14 cellular contexts compared by ENCODE assay signal in the genomic region with DNA sequence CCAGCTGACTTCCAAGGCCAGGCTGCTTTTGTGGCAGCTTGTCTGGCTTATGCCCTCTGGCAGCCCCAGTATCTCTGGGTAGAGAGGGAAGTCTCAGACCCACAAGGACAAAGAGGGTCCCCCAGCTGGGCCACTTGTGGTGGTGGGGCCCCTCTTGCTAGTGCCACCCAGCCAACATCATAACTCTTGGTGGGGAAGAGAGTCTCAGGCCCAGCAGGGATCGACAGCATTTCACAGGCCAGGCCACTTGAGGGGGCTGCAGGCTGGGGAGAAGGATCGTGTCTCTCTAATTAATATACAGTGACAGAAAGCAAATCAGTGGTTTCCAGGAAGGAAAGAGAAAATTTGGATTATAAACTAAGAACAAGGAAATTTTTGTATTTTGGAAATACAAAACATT.
DNase-seq lines count a peak whose midpoint lies in the region; ATAC-seq and TF ChIP-seq lines count a peak whose summit lies in the region.
"Had no signal": no experiment of that assay in that cellular context is flagged by ENCODE, and none has a peak within 500 bp of the region (broad histone marks: within the 10 kb centered on the region; RNA-seq: fewer than 3 reads in every experiment).

No MANE protein-coding gene starts in this region.

- peaks cover 3% of the 10 kb centered on the region for H3F3A ChIP-seq in SK-N-SH (replicated peaks; ENCODE audit: insufficient read depth)

- H3K27me3 ChIP-seq in A673 (replicated peaks; ENCODE audit: insufficient read depth, low read depth, low read length, poor library complexity) (no peaks in the 10 kb centered on the region), H7 (ENCODE audit: control insufficient read depth, insufficient read depth, low read length) (no peaks in the 10 kb centered on the region), SK-N-SH (ENCODE audit: insufficient read depth) (no peaks in the 10 kb centered on the region), foreskin keratinocyte (no peaks in the 10 kb centered on the region), dorsolateral prefrontal cortex (no peaks in the 10 kb centered on the region), suprapubic skin (no peaks in the 10 kb centered on the region)
- H3K27me3 ChIP-seq: BLaER1, esophagus muscularis mucosa, uterus had no signal

- H3K79me2 ChIP-seq in SK-N-SH (ENCODE audit: insufficient read depth), result no peaks in the 10 kb centered on the region

- H3K27ac ChIP-seq in A673 (ENCODE audit: low read depth, low read length, poor library complexity, severe bottlenecking) (no peak overlapping the region), SK-N-SH (ENCODE audit: low read depth in 2 of 2, low read length in 1 of 2) (no peak overlapping the region), foreskin keratinocyte (no peak overlapping the region), dorsolateral prefrontal cortex (no peak overlapping the region), suprapubic skin (no peak overlapping the region)
- H3K27ac ChIP-seq: BLaER1, esophagus muscularis mucosa, uterus had no signal

- intact Hi-C loops in A673 (cut with micrococcal nuclease; ENCODE audit: unreplicated experiment), result no loop called here
- intact Hi-C loops in dorsolateral prefrontal cortex (cut with DNase I), result no loop called here

- TF ChIP-seq CTCF in A673 (conservative IDR thresholded peaks at IDR 0.05; ENCODE audit: low read depth, low read length) (peak; percentile 56), SK-N-SH (IDR thresholded peaks at IDR 0.05) (peak; percentile 49), foreskin keratinocyte (conservative IDR thresholded peaks at IDR 0.05) (peak; percentile 27), dorsolateral prefrontal cortex (IDR thresholded peaks at IDR 0.05 in 54 of 56, conservative IDR thresholded peaks at IDR 0.05 in 2 of 56; ENCODE audit: low read depth in 1 of 56, partially characterized antibody in 56 of 56) (peak in 8 of 56 donors; percentile 7 to 50 (median 17)), suprapubic skin (IDR thresholded peaks at IDR 0.05) (no peak)

- no peak overlapping the region for H3K9ac ChIP-seq in SK-N-SH
- H3K9ac ChIP-seq: BLaER1 had no signal

- ATAC-seq in foreskin keratinocyte, result no peak

- H3K36me3 ChIP-seq in A673 (ENCODE audit: insufficient read depth, low read length, poor library complexity, severe bottlenecking) (no peaks in the 10 kb centered on the region), H7 (replicated peaks; ENCODE audit: control insufficient read depth, insufficient read depth, low read length) (no peaks in the 10 kb centered on the region), SK-N-SH (replicated peaks in 1 of 2; ENCODE audit: control insufficient read depth in 1 of 2, insufficient read depth in 2 of 2, low read length in 1 of 2) (no peaks in the 10 kb centered on the region), suprapubic skin (no peaks in the 10 kb centered on the region)
- H3K36me3 ChIP-seq: esophagus muscularis mucosa, uterus had no signal

- no peak for TF ChIP-seq EP300 in SK-N-SH (IDR thresholded peaks at IDR 0.05; ENCODE audit: borderline replicate concordance in 1 of 2, low read depth in 1 of 2, low read length in 1 of 2)
- TF ChIP-seq EP300 in suprapubic skin (IDR thresholded peaks at IDR 0.05), result no peak

- H3K4me1 ChIP-seq in A673 (ENCODE audit: insufficient read depth, low read length, poor library complexity, severe bottlenecking) (no peaks in the 10 kb centered on the region), SK-N-SH (ENCODE audit: control insufficient read depth in 1 of 2, insufficient read depth in 2 of 2, low read depth in 1 of 2, low read length in 1 of 2) (no peaks in the 10 kb centered on the region), foreskin keratinocyte (no peaks in the 10 kb centered on the region), suprapubic skin (no peaks in the 10 kb centered on the region)
- H3K4me1 ChIP-seq: BLaER1, esophagus muscularis mucosa, uterus had no signal

- H3K4me3 ChIP-seq in A673 (ENCODE audit: low read depth, low read length, poor library complexity, severe bottlenecking) (no peak overlapping the region), H7 (ENCODE audit: insufficient read depth, low read depth, low read length) (no peak overlapping the region), SK-N-SH (ENCODE audit: low read depth in 2 of 2, low read length in 1 of 2) (peak overlapping the region in 1 of 2 experiments; percentile 49; a peak in 1 of 4 replicates), dorsolateral prefrontal cortex (no peak overlapping the region), suprapubic skin (no peak overlapping the region)
- H3K4me3 ChIP-seq: BLaER1, esophagus muscularis mucosa, uterus had no signal

- no TSS peak for BruUV-seq in A673 (replicated peaks; lab: Mats Ljungman, UMichigan)

- TF ChIP-seq POLR2A in suprapubic skin (IDR thresholded peaks at IDR 0.05), result no peak

- WGBS in SK-N-SH (ENCODE audit: low lambda C conversion rate), result 92% methylated on average over 2 of the region's 2 CpGs
- 95% methylated on average over 2 of the region's 2 CpGs for WGBS in suprapubic skin

- no peaks in the 10 kb centered on the region for H3K9me2 ChIP-seq in SK-N-SH

- TF ChIP-seq RAD21 in SK-N-SH (IDR thresholded peaks at IDR 0.05; ENCODE audit: low read length), result peak; percentile 56

- no peak overlapping the region for H2AFZ ChIP-seq in SK-N-SH (ENCODE audit: low read depth)

- POLR2A ChIA-PET in A673 (lab: Charles Lee; ENCODE audit: low non-redundant PET), result no interaction called here
- POLR2A ChIA-PET in SK-N-SH (lab: Yijun Ruan, JAX), result no interaction called here

- CTCF ChIA-PET in A673 (lab: Charles Lee) (no interaction called here), SK-N-SH (lab: Yijun Ruan, JAX) (interaction anchor here (0.6 kb wide), 1 partner anchor 35 kb away, joined by 3 read pairs; no protein-coding TSS in a partner anchor)

- H3K9me3 ChIP-seq in A673 (ENCODE audit: low read depth, low read length, poor library complexity, severe bottlenecking) (no peaks in the 10 kb centered on the region), SK-N-SH (no peaks in the 10 kb centered on the region), suprapubic skin (no peaks in the 10 kb centered on the region)
- H3K9me3 ChIP-seq: BLaER1, esophagus muscularis mucosa, uterus had no signal

- H3K4me2 ChIP-seq in SK-N-SH, result no peak overlapping the region
- H3K4me2 ChIP-seq: BLaER1 had no signal

- peak; percentile 46 for DNase-seq in A673 (ENCODE audit: low spot score)
- DNase-seq in H7, result peak; percentile 71
- peak; percentile 29 for DNase-seq in SK-N-SH
- no peak for DNase-seq in foreskin keratinocyte
- DNase-seq in dorsolateral prefrontal cortex, result no peak
- no peak for DNase-seq in suprapubic skin (ENCODE audit: low spot score in 2 of 2)
- no peak for DNase-seq in DMS53 treated with DMSO at 0.1 percent for 48 hours (lab: John Stamatoyannopoulos, UW; ENCODE audit: unreplicated experiment)
- DNase-seq in NCI-H2081 treated with DMSO at 0.1 percent for 48 hours (lab: John Stamatoyannopoulos, UW), result no peak
- DNase-seq: activated CD4-positive, alpha-beta T cell treated with anti-CD3 and anti-CD28 coated beads, Interleukin-2, amount 10 ng/mL, durations not matched to agents 7 days and 5 days; NCI-H774; stimulated activated CD4-positive, alpha-beta T cell treated with anti-CD3 and anti-CD28 coated beads, Interleukin-12 subunit alpha, Interleukin-12 subunit beta, amount 100 ng/mL, for 4 hours; uterus had no signal

- no peaks in the 10 kb centered on the region for H4K20me1 ChIP-seq in SK-N-SH (ENCODE audit: insufficient read depth)
- H4K20me1 ChIP-seq: BLaER1 had no signal

TF ChIP-seq in SK-N-SH, 30 proteins besides CTCF, POLR2A, EP300 and RAD21:
- TF ChIP-seq SMC3 (IDR thresholded peaks at IDR 0.05; ENCODE audit: low read depth, low read length) (peak; percentile 15; the same call in 1 of the 2 replicates), JUND (IDR thresholded peaks at IDR 0.05) (no peak)

Comparison
In these comparisons a context has a peak if more than half of its experiments do, and no peak if none do; other contexts are left out.
1. DNase-seq: peak in A673 (single experiment), H7 (single experiment) and SK-N-SH (single experiment); none in foreskin keratinocyte (0 of 2), dorsolateral prefrontal cortex (0 of 10), suprapubic skin (0 of 2), DMS53 treated with DMSO at 0.1 percent for 48 hours (single experiment) and NCI-H2081 treated with DMSO at 0.1 percent for 48 hours (single experiment).
2. CTCF ChIP-seq: peak in A673 (single experiment), SK-N-SH (single experiment) and foreskin keratinocyte (single experiment); none in suprapubic skin (0 of 2).